19 cellular contexts compared by ENCODE assay signal in the genomic region with DNA sequence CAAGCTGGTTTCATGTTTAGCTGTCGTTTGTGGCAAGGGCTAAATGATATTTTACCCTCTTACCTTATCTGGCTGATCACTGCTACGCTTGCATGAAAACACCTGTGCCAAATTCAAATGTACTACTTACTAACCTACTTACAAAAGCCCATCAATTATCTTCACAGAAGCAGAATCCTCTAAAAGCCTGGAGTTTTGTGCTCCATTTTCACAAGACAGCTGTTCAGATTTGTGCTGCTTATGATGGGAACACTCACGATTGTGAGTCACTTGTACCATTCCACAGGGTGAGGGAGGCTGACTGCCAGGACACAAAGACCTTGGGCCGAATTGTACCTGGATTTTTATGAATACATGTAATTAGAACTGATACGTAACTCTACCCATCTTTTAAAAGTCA.
"Had no signal": no experiment of that assay in that cellular context is flagged by ENCODE, and none has a peak within 500 bp of the region (broad histone marks: within the 10 kb centered on the region; RNA-seq: fewer than 3 reads in every experiment).

No MANE protein-coding gene starts in this region.

- H3K36me3 ChIP-seq: adrenal gland, left ventricle myocardium inferior, prostate gland, right lobe of liver, upper lobe of right lung had no signal

- H3K9me3 ChIP-seq: adrenal gland, left ventricle myocardium inferior, prostate gland, right lobe of liver, testis, upper lobe of right lung had no signal

- H3K9me3 Mint-ChIP-seq: activated B cell treated with CpG ODN at 0.5 μM for 24 hours; central memory CD8-positive, alpha-beta T cell; memory B cell had no signal

- H3K4me3 ChIP-seq: adrenal gland, left ventricle myocardium inferior, prostate gland, right lobe of liver, testis, upper lobe of right lung had no signal

- H3K27me3 ChIP-seq: adrenal gland, right lobe of liver, testis, upper lobe of right lung had no signal

- H3K4me1 Mint-ChIP-seq: nephron progenitor cell had no signal

- H3K4me1 ChIP-seq: adrenal gland, left ventricle myocardium inferior, prostate gland, right lobe of liver, testis, upper lobe of right lung had no signal

- H3K27ac ChIP-seq: adrenal gland, left ventricle myocardium inferior, prostate gland, right lobe of liver, testis, upper lobe of right lung had no signal

- DNase-seq: activated B cell treated with CpG ODN at 0.5 μM for 24 hours; activated CD4-positive, alpha-beta T cell treated with anti-CD3 and anti-CD28 coated beads, Interleukin-2, amount 10 ng/mL, durations not matched to agents 24 days and 14 days; activated naive CD4-positive, alpha-beta T cell treated with anti-CD3 and anti-CD28 coated beads, Interleukin-2, amount 50 U/mL, for 16 hours; activated T-cell treated with anti-CD3 and anti-CD28 coated beads for 4 hours; cortex of kidney; effector CD8-positive, alpha-beta T cell; kidney; left ventricle myocardium inferior; nephron progenitor cell; right lobe of liver; stimulated activated CD4-positive, alpha-beta T cell treated with anti-CD3 and anti-CD28 coated beads, Interleukin-2, amount 100 ng/mL, for 24 hours; stimulated activated naive CD4-positive, alpha-beta T cell; testis; upper lobe of right lung had no signal

- H3K27me3 Mint-ChIP-seq: activated B cell treated with CpG ODN at 0.5 μM for 24 hours; activated CD4-positive, alpha-beta T cell treated with anti-CD3 and anti-CD28 coated beads, Interleukin-2, amount 10 ng/mL, durations not matched to agents 24 days and 14 days had no signal

- ATAC-seq: activated T-helper 17 cell treated with anti-CD3 and anti-CD28 coated beads, Interleukin-2, amount 50 U/mL, for 72 hours; right lobe of liver; upper lobe of right lung had no signal

- H3K4me3 Mint-ChIP-seq: activated B cell treated with CpG ODN at 0.5 μM for 24 hours; activated CD4-positive, alpha-beta T cell treated with anti-CD3 and anti-CD28 coated beads, Interleukin-2, amount 10 ng/mL, durations not matched to agents 24 days and 14 days; activated T-helper 17 cell treated with anti-CD3 and anti-CD28 coated beads, Interleukin-2, amount 50 U/mL, for 72 hours; central memory CD8-positive, alpha-beta T cell; memory B cell; nephron progenitor cell had no signal

- H3K27ac Mint-ChIP-seq: activated B cell treated with CpG ODN at 0.5 μM for 24 hours; activated CD4-positive, alpha-beta T cell treated with anti-CD3 and anti-CD28 coated beads, Interleukin-2, amount 10 ng/mL, durations not matched to agents 24 days and 14 days; activated T-helper 17 cell treated with anti-CD3 and anti-CD28 coated beads, Interleukin-2, amount 50 U/mL, for 72 hours; memory B cell; nephron progenitor cell had no signal

- H3K36me3 Mint-ChIP-seq: memory B cell had no signal
